In genomic region chr10:35195361-35196306, GRCh38 we compare ENCODE assay signal across 8 cellular contexts.
DNase-seq lines count a peak whose midpoint lies in the region; ATAC-seq and TF ChIP-seq lines count a peak whose summit lies in the region.

No MANE protein-coding gene starts in this region.

- DNase-seq in activated gamma-delta T cell treated with Interleukin-2 at 50 U/mL for 16 hours, result peak; percentile 60
- DNase-seq in activated gamma-delta T cell (lab: John Stamatoyannopoulos, UW), result no peak
- DNase-seq in NCI-H2081 treated with DMSO at 0.1 percent for 48 hours (lab: John Stamatoyannopoulos, UW), result peak; percentile 52
- peak; percentile 47 for DNase-seq in UCSD-AML1 (lab: John Stamatoyannopoulos, UW; ENCODE audit: unreplicated experiment)
- DNase-seq in breast epithelium (ENCODE audit: low spot score in 2 of 2), result peak in 1 of 2 donors; percentile 60
- DNase-seq in iPS-NIHi11 (ENCODE audit: low spot score), result peak; percentile 57
- DNase-seq in spleen, result peak; percentile 79

- TF ChIP-seq CTCF in breast epithelium (IDR thresholded peaks at IDR 0.05) (peak; percentile 89 to 92 (median 89)), spleen (IDR thresholded peaks at IDR 0.05 in 8 of 11, conservative IDR thresholded peaks at IDR 0.05 in 3 of 11) (peak; percentile 68 to 96 (median 89))

- peak; percentile 97 for ATAC-seq in HG02973 (IDR thresholded peaks at IDR 0.05; ENCODE audit: unreplicated experiment)

- H3K4me1 ChIP-seq in breast epithelium, result no peaks in the 10 kb centered on the region
- H3K4me1 ChIP-seq in spleen, result peaks cover 7 to 53% (median 27%) of the 10 kb centered on the region in 6 donors

- intact Hi-C loops in breast epithelium (cut with DNase I; ENCODE audit: low total_unique reads) (no loop called here), spleen (cut with DNase I; ENCODE audit: low total_unique reads) (no loop called here)

- H3K36me3 ChIP-seq in breast epithelium (no peaks in the 10 kb centered on the region), spleen (no peaks in the 10 kb centered on the region)

- peak overlapping the region; percentile 85 to 91 for H3K27ac ChIP-seq in breast epithelium
- peak overlapping the region; percentile 78 to 95 (median 92) for H3K27ac ChIP-seq in spleen

- H3K27me3 ChIP-seq in breast epithelium (no peaks in the 10 kb centered on the region), spleen (replicated peaks in 1 of 7) (no peaks in the 10 kb centered on the region)

- H3K4me3 ChIP-seq in breast epithelium, result peak overlapping the region; percentile 42 to 59 (median 51)
- peak overlapping the region; percentile 7 to 62 (median 34) for H3K4me3 ChIP-seq in spleen

- H3K9me3 ChIP-seq in breast epithelium, result no peaks in the 10 kb centered on the region
- H3K9me3 ChIP-seq in spleen, result no peaks in the 10 kb centered on the region

- TF ChIP-seq POLR2A in breast epithelium (IDR thresholded peaks at IDR 0.05), result peak; percentile 25
- peak; percentile 23 to 65 (median 47) for TF ChIP-seq POLR2A in spleen (IDR thresholded peaks at IDR 0.05)

- WGBS in spleen, 5 donors, result 0 to 1% (median 1%) methylated on average over 15 of the region's 15 CpGs
